Comparison of ENCODE assay signal across 11 cellular contexts in the genomic region with DNA sequence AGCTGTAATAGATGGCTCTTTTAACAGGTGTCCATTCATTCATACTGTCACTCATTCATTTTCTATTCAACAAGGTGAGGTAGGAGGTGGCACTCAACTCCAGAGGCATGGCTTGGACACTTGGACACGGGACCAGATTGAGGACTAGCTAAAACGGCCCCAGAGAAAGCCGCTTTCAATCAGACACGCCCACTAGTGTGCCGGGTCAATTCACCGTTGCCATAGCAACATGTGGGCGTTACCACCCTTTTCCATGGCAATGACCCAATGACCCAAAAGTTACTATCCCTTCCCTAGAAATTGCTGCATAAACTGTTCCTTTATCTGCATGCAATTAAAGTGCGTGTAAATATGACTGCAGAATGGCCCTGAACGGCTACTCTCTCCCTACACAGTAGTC. TPM values are rescaled to one million over a fixed set of nuclear protein-coding genes. Genes with fewer than 3 reads are reported as not detected.
A peak's percentile ranks its signal among the peaks of the same experiment; 100 is the strongest.
DNase-seq lines count a peak whose midpoint lies in the region; ATAC-seq and TF ChIP-seq lines count a peak whose summit lies in the region.
"Had no signal": no experiment of that assay in that cellular context is flagged by ENCODE, and none has a peak within 500 bp of the region (broad histone marks: within the 10 kb centered on the region; RNA-seq: fewer than 3 reads in every experiment).

No MANE protein-coding gene starts in this region.

- H3K4me1 ChIP-seq in HAP-1 = peaks cover 13% of the 10 kb centered on the region
- peaks cover 34% of the 10 kb centered on the region; the same call in 1 of the 2 replicates for H3K4me1 ChIP-seq in iPS-20b (ENCODE audit: insufficient read depth, low read length)
- H3K4me1 ChIP-seq in CD4-positive, alpha-beta memory T cell (ENCODE audit: insufficient read depth, low read length) = no peaks in the 10 kb centered on the region

- TF ChIP-seq CTCF in cardiac fibroblast (IDR thresholded peaks at IDR 0.05; ENCODE audit: low read depth, low read length) = no peak

- intact Hi-C loops in CD4-positive, alpha-beta memory T cell (cut with micrococcal nuclease) = no loop called here

- H3K4me1 Mint-ChIP-seq in CD4-positive, alpha-beta memory T cell = no peaks in the 10 kb centered on the region

- no peaks in the 10 kb centered on the region for H3K36me3 ChIP-seq in HAP-1 (replicated peaks)
- H3K36me3 ChIP-seq in iPS-20b (ENCODE audit: insufficient read depth, low read depth, low read length) = no peaks in the 10 kb centered on the region
- no peaks in the 10 kb centered on the region for H3K36me3 ChIP-seq in CD4-positive, alpha-beta memory T cell (ENCODE audit: insufficient read depth, low read length)

- peaks cover 0 to 2% (median 0%) of the 10 kb centered on the region in 8 donors for H3K9me3 Mint-ChIP-seq in CD4-positive, alpha-beta memory T cell

- H3K27ac ChIP-seq in iPS-20b (ENCODE audit: low read length) = peak overlapping the region; percentile 70
- no peak overlapping the region for H3K27ac ChIP-seq in CD4-positive, alpha-beta memory T cell (ENCODE audit: low read depth, low read length)

- H3K36me3 Mint-ChIP-seq in CD4-positive, alpha-beta memory T cell = no peaks in the 10 kb centered on the region

- no peaks in the 10 kb centered on the region for H3K27me3 ChIP-seq in HAP-1 (ENCODE audit: low read depth)
- no peaks in the 10 kb centered on the region for H3K27me3 ChIP-seq in iPS-20b (ENCODE audit: insufficient read depth, low read length)
- H3K27me3 ChIP-seq in CD4-positive, alpha-beta memory T cell (ENCODE audit: insufficient read depth, low read length) = no peaks in the 10 kb centered on the region

- H3K9ac ChIP-seq in iPS-20b (ENCODE audit: low read depth, low read length) = peak overlapping the region; percentile 71; the same call in 1 of the 2 replicates

- no peak for ATAC-seq in GM18867 (IDR thresholded peaks at IDR 0.05; ENCODE audit: unreplicated experiment)
- ATAC-seq in GM21423 (IDR thresholded peaks at IDR 0.05; ENCODE audit: unreplicated experiment) = no peak
- ATAC-seq: stimulated activated naive B cell treated with anti-CD40 and anti-IgM and Interleukin-4, amounts not matched to agents 10 μg/mL and 1 μg/mL and 100 μg/mL, for 72 hours had no signal

- H3K9me3 ChIP-seq in HAP-1 (no peaks in the 10 kb centered on the region), iPS-20b (ENCODE audit: insufficient read depth, low read depth, low read length) (no peaks in the 10 kb centered on the region)
- no peaks in the 10 kb centered on the region for H3K9me3 ChIP-seq in CD4-positive, alpha-beta memory T cell (ENCODE audit: control insufficient read depth in 1 of 2, low read length in 2 of 2)

- peaks cover 0 to 2% of the 10 kb centered on the region in 2 donors for H3K27me3 Mint-ChIP-seq in CD4-positive, alpha-beta memory T cell
- H3K27me3 Mint-ChIP-seq: stimulated activated naive B cell treated with anti-CD40 and anti-IgM and Interleukin-4, amounts not matched to agents 10 μg/mL and 1 μg/mL and 100 μg/mL, for 72 hours had no signal

- no peak overlapping the region for H3K27ac Mint-ChIP-seq in CD4-positive, alpha-beta memory T cell
- H3K27ac Mint-ChIP-seq: stimulated activated naive B cell treated with anti-CD40 and anti-IgM and Interleukin-4, amounts not matched to agents 10 μg/mL and 1 μg/mL and 100 μg/mL, for 72 hours had no signal

- no peak overlapping the region for H3K4me3 Mint-ChIP-seq in CD4-positive, alpha-beta memory T cell

- CTCF ChIA-PET in CD4-positive, alpha-beta memory T cell (lab: Charles Lee; ENCODE audit: partially characterized antibody) = no interaction called here

- POLR2A ChIA-PET in CD4-positive, alpha-beta memory T cell (lab: Charles Lee; ENCODE audit: partially characterized antibody) = no interaction called here

- DNase-seq in HAP-1 (ENCODE audit: low spot score in 2 of 2) (peak; percentile 22 to 73), cardiac fibroblast (ENCODE audit: low read depth in 2 of 2) (peak; percentile 48 to 73), renal cortical epithelial cell (ENCODE audit: low read depth) (peak; percentile 7)
- no peak for DNase-seq in activated CD4-positive, alpha-beta T cell treated with anti-CD3 and anti-CD28 coated beads for 4 hours
- DNase-seq in CD4-positive, alpha-beta memory T cell = no peak
- DNase-seq: activated CD4-positive, alpha-beta T cell treated with anti-CD3 and anti-CD28 coated beads, Interleukin-2, amount 50 U/mL, for 1 hour; cerebellar nuclear complex; stimulated activated naive B cell treated with anti-CD40 and anti-IgM and Interleukin-4, amounts not matched to agents 10 μg/mL and 1 μg/mL and 100 μg/mL, for 72 hours had no signal

- no peak overlapping the region for H3K4me3 ChIP-seq in HAP-1
- no peak overlapping the region for H3K4me3 ChIP-seq in cardiac fibroblast (replicated peaks in 1 of 2; ENCODE audit: low read depth in 2 of 2, low read length in 2 of 2)
- peak overlapping the region; percentile 58 for H3K4me3 ChIP-seq in iPS-20b (ENCODE audit: low read length)
- H3K4me3 ChIP-seq in CD4-positive, alpha-beta memory T cell (ENCODE audit: low read length in 2 of 2) = no peak overlapping the region

- in situ Hi-C loops in HAP-1 (cut with MboI; ENCODE audit: low sequenced_read_pairs) = no loop called here

RNA-seq across cellular contexts. Expression of a gene that starts 49.2 kb away (rescaled TPM):
- total RNA-seq in renal cortical epithelial cell = 4.6 and 16.0 TPM in 2 replicates
- under 1 TPM in 1 of 2 experiments, not detected in 1; 0.29 TPM for total RNA-seq in CD4-positive, alpha-beta memory T cell
- polyA plus RNA-seq in CD4-positive, alpha-beta memory T cell = under 1 TPM; 0.26 to 0.63 TPM

Comparison
In these comparisons a context has a peak if more than half of its experiments do, and no peak if none do; other contexts are left out.
1. DNase-seq: peak in HAP-1 (2 of 2), cardiac fibroblast (2 of 2) and renal cortical epithelial cell (single experiment); none in activated CD4-positive, alpha-beta T cell treated with anti-CD3 and anti-CD28 coated beads for 4 hours (0 of 2) and CD4-positive, alpha-beta memory T cell (0 of 5).